Comparison of ENCODE assay signal across 2 cellular contexts in the genomic region with DNA sequence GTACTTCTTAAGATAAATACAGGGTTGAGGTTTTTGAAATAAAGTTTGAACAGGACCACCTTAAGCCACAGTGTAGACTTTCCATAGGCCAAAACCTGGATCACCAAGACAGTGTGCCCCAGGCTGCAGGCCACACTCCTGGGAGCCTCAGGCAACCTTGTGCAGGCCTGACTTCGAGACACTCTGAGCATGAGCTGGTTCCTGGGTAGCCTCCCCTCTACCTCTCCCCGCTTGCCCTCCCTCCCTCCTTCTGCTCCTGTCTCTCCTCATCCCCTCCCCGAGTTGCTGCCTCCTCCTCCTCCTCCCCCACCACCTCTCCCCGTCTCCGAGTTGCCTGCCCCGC.
A peak's percentile ranks its signal among the peaks of the same experiment; 100 is the strongest.
TF ChIP-seq lines count a peak whose summit lies in the region.

No MANE protein-coding gene starts in this region.

TF ChIP-seq in A549, 52 proteins besides CTCF, POLR2A, EP300 and RAD21 (continued from another document):
- TF ChIP-seq FOSL2 (IDR thresholded peaks at IDR 0.05) (no peak), FOSL2 (CRISPR knock-in tag; IDR thresholded peaks at IDR 0.05) (no peak), E2F6 (IDR thresholded peaks at IDR 0.05; ENCODE audit: borderline replicate concordance, low read depth) (peak; percentile 93), TFCP2L1 (CRISPR knock-in tag; IDR thresholded peaks at IDR 0.05) (no peak), JUN (IDR thresholded peaks at IDR 0.05) (no peak), MAFK (IDR thresholded peaks at IDR 0.05; ENCODE audit: partially characterized antibody) (no peak), TP53 (CRISPR knock-in tag; IDR thresholded peaks at IDR 0.05) (no peak)
- TF ChIP-seq, protein P1, sequence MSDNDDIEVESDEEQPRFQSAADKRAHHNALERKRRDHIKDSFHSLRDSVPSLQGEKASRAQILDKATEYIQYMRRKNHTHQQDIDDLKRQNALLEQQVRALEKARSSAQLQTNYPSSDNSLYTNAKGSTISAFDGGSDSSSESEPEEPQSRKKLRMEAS (IDR thresholded peaks at IDR 0.05) = peak; percentile 95

TF ChIP-seq in GM23338, 12 proteins besides CTCF, POLR2A, EP300 and RAD21 (continued from another document):
- TF ChIP-seq, protein P2, sequence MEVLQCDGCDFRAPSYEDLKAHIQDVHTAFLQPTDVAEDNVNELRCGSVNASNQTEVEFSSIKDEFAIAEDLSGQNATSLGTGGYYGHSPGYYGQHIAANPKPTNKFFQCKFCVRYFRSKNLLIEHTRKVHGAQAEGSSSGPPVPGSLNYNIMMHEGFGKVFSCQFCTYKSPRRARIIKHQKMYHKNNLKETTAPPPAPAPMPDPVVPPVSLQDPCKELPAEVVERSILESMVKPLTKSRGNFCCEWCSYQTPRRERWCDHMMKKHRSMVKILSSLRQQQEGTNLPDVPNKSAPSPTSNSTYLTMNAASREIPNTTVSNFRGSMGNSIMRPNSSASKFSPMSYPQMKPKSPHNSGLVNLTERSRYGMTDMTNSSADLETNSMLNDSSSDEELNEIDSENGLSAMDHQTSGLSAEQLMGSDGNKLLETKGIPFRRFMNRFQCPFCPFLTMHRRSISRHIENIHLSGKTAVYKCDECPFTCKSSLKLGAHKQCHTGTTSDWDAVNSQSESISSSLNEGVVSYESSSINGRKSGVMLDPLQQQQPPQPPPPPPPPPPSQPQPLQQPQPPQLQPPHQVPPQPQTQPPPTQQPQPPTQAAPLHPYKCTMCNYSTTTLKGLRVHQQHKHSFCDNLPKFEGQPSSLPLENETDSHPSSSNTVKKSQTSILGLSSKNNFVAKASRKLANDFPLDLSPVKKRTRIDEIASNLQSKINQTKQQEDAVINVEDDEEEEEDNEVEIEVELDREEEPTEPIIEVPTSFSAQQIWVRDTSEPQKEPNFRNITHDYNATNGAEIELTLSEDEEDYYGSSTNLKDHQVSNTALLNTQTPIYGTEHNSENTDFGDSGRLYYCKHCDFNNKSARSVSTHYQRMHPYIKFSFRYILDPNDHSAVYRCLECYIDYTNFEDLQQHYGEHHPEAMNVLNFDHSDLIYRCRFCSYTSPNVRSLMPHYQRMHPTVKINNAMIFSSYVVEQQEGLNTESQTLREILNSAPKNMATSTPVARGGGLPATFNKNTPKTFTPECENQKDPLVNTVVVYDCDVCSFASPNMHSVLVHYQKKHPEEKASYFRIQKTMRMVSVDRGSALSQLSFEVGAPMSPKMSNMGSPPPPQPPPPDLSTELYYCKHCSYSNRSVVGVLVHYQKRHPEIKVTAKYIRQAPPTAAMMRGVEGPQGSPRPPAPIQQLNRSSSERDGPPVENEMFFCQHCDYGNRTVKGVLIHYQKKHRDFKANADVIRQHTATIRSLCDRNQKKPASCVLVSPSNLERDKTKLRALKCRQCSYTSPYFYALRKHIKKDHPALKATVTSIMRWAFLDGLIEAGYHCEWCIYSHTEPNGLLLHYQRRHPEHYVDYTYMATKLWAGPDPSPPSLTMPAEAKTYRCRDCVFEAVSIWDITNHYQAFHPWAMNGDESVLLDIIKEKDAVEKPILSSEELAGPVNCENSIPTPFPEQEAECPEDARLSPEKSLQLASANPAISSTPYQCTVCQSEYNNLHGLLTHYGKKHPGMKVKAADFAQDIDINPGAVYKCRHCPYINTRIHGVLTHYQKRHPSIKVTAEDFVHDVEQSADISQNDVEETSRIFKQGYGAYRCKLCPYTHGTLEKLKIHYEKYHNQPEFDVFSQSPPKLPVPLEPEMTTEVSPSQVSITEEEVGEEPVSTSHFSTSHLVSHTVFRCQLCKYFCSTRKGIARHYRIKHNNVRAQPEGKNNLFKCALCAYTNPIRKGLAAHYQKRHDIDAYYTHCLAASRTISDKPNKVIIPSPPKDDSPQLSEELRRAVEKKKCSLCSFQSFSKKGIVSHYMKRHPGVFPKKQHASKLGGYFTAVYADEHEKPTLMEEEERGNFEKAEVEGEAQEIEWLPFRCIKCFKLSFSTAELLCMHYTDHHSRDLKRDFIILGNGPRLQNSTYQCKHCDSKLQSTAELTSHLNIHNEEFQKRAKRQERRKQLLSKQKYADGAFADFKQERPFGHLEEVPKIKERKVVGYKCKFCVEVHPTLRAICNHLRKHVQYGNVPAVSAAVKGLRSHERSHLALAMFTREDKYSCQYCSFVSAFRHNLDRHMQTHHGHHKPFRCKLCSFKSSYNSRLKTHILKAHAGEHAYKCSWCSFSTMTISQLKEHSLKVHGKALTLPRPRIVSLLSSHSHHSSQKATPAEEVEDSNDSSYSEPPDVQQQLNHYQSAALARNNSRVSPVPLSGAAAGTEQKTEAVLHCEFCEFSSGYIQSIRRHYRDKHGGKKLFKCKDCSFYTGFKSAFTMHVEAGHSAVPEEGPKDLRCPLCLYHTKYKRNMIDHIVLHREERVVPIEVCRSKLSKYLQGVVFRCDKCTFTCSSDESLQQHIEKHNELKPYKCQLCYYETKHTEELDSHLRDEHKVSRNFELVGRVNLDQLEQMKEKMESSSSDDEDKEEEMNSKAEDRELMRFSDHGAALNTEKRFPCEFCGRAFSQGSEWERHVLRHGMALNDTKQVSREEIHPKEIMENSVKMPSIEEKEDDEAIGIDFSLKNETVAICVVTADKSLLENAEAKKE (CRISPR knock-in tag; IDR thresholded peaks at IDR 0.05) = no peak
- TF ChIP-seq POLR2AphosphoS5 (IDR thresholded peaks at IDR 0.05; ENCODE audit: low read depth) = no peak
- no peak for TF ChIP-seq REST (IDR thresholded peaks at IDR 0.05; ENCODE audit: unreplicated experiment)
- TF ChIP-seq JUNB (IDR thresholded peaks at IDR 0.05; ENCODE audit: unreplicated experiment) = no peak
- TF ChIP-seq, protein P3, sequence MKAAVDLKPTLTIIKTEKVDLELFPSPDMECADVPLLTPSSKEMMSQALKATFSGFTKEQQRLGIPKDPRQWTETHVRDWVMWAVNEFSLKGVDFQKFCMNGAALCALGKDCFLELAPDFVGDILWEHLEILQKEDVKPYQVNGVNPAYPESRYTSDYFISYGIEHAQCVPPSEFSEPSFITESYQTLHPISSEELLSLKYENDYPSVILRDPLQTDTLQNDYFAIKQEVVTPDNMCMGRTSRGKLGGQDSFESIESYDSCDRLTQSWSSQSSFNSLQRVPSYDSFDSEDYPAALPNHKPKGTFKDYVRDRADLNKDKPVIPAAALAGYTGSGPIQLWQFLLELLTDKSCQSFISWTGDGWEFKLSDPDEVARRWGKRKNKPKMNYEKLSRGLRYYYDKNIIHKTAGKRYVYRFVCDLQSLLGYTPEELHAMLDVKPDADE (IDR thresholded peaks at IDR 0.05) = no peak
- TF ChIP-seq NANOG (IDR thresholded peaks at IDR 0.05; ENCODE audit: borderline replicate concordance) = no peak
- no peak for TF ChIP-seq EZH2 (IDR thresholded peaks at IDR 0.05; ENCODE audit: low read depth, unreplicated experiment)
- TF ChIP-seq CREB1 (CRISPR knock-in tag; IDR thresholded peaks at IDR 0.05; ENCODE audit: low read depth) = no peak
- no peak for TF ChIP-seq ZNF331 (CRISPR knock-in tag; IDR thresholded peaks at IDR 0.05; ENCODE audit: low read depth)
- no peak for TF ChIP-seq STAT1 (IDR thresholded peaks at IDR 0.05; ENCODE audit: unreplicated experiment)
- TF ChIP-seq ZNF114 (CRISPR knock-in tag; IDR thresholded peaks at IDR 0.05) = no peak
